Comparison of ENCODE assay signal across 8 cellular contexts in the genomic region with DNA sequence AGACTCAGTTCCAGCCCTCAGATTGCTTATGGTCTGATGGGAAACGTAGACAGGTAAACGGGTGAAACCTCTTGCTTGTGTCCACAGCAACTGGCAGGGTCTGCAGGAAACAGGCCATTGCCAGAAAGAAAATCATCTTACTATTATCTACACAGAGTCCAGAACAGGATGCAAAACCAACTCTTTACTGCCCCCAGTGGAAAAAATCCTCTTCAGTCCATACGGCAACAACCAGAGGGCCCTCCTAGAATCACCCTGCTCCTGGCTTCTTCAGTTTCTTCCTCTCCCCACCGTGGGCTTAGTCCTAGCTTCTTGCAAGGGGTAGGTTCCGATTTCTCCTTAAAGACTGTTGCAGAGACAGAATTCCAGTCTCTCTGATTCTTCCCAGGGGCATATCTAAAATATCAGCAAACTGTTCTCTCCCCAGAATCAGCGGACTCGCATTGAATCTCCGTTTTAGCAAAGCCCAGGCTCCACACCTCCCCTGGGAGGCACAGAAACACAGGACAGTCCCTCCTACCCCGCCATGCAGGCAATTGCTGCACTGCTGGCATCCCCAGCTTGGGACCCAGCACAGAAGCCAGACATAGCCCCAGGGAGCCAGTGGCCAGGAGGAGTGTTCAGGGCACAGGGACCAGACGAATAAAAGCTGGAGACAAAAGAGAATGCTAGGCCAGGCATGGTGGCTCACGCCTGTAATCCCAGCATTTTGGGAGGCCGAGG. TPM values are rescaled to one million over a fixed set of nuclear protein-coding genes. Genes with fewer than 3 reads are reported as not detected.
DNase-seq lines count a peak whose midpoint lies in the region; ATAC-seq and TF ChIP-seq lines count a peak whose summit lies in the region.

No MANE protein-coding gene starts in this region.

- H3K4me2 ChIP-seq in DND-41 (ENCODE audit: insufficient read depth, low read length), result no peak overlapping the region

- no peaks in the 10 kb centered on the region for H3K9me3 ChIP-seq in DND-41 (ENCODE audit: insufficient read depth, low read length, severe bottlenecking)

- no peak overlapping the region for H3K9ac ChIP-seq in DND-41 (ENCODE audit: low read depth, low read length)

- ATAC-seq in DND-41 (ENCODE audit: insufficient read depth, low read depth) (peak; percentile 76), GM19467 (IDR thresholded peaks at IDR 0.05; ENCODE audit: unreplicated experiment) (peak; percentile 76)

- no peak overlapping the region for H3K4me3 Mint-ChIP-seq in progenitor cell of endocrine pancreas (ENCODE audit: low read depth)

- peak overlapping the region; percentile 62 for H3K27ac Mint-ChIP-seq in progenitor cell of endocrine pancreas

- H4K20me1 ChIP-seq in DND-41 (ENCODE audit: insufficient read depth, low read length), result no peaks in the 10 kb centered on the region

- no peaks in the 10 kb centered on the region for H3K79me2 ChIP-seq in DND-41 (ENCODE audit: insufficient read depth, low read length)

- H3K4me1 ChIP-seq in DND-41 (ENCODE audit: insufficient read depth, low read length), result no peaks in the 10 kb centered on the region

- peak; percentile 57 for TF ChIP-seq CTCF in DND-41 (IDR thresholded peaks at IDR 0.05; ENCODE audit: borderline replicate concordance, extremely low read depth, low read length, poor library complexity, severe bottlenecking)
- peak; percentile 64 for TF ChIP-seq CTCF in progenitor cell of endocrine pancreas (IDR thresholded peaks at IDR 0.05; ENCODE audit: unreplicated experiment)

- H3K27me3 Mint-ChIP-seq in progenitor cell of endocrine pancreas, result no peaks in the 10 kb centered on the region

- H3K9me3 Mint-ChIP-seq in progenitor cell of endocrine pancreas (ENCODE audit: low read depth), result peaks cover 6% of the 10 kb centered on the region

- no peak overlapping the region for H3K4me3 ChIP-seq in DND-41 (ENCODE audit: low read depth in 1 of 2, low read length in 2 of 2)

- no peaks in the 10 kb centered on the region for H3K36me3 ChIP-seq in DND-41 (ENCODE audit: insufficient read depth, low read length)

- H3K36me3 Mint-ChIP-seq in progenitor cell of endocrine pancreas (ENCODE audit: insufficient read depth), result no peaks in the 10 kb centered on the region

- peak; percentile 8 for DNase-seq in DND-41
- DNase-seq in HT1080 (ENCODE audit: low read depth), result peak; percentile 56
- DNase-seq in SKM-1 treated with dmso at 0.1 percent for 144 hours (lab: John Stamatoyannopoulos, UW; ENCODE audit: unreplicated experiment), result peak; percentile 58
- peak; percentile 35 for DNase-seq in foreskin melanocyte
- no peak for DNase-seq in progenitor cell of endocrine pancreas (ENCODE audit: low spot score, unreplicated experiment)
- no peak for DNase-seq in effector CD8-positive, alpha-beta T cell (lab: John Stamatoyannopoulos, UW)
- no peak for DNase-seq in activated CD8-positive, alpha-beta memory T cell treated with anti-CD3 and anti-CD28 coated beads, Interleukin-2, amount 50 U/mL, for 48 hours

- no peak overlapping the region for H3K27ac ChIP-seq in DND-41 (ENCODE audit: low read length)

- H2AFZ ChIP-seq in DND-41 (ENCODE audit: low read depth, low read length), result no peak overlapping the region

- H3K4me1 Mint-ChIP-seq in progenitor cell of endocrine pancreas (ENCODE audit: low read depth), result peaks cover 17% of the 10 kb centered on the region

- peaks cover 3% of the 10 kb centered on the region for H3K27me3 ChIP-seq in DND-41 (ENCODE audit: insufficient read depth, low read length, poor library complexity)

RNA-seq across cellular contexts. Expression of gene SH3RF1, which starts 41.0 kb away (rescaled TPM):
- total RNA-seq in HT1080 (2014; rRNA removed; shearing (Covaris generic)), result 9.0 and 12.0 TPM in 2 replicates
- polyA plus RNA-seq in HT1080 (2015; cell fraction: cytosol; rRNA removed), result 15.4 and 16.7 TPM in 2 replicates
- polyA plus RNA-seq in HT1080 (2015; cell fraction: nucleus; rRNA removed), result 9.2 and 12.8 TPM in 2 replicates
- total RNA-seq in progenitor cell of endocrine pancreas, result 29.6 and 31.1 TPM in 2 replicates

Comparison
In these comparisons a context has a peak if more than half of its experiments do, and no peak if none do; other contexts are left out.
1. DNase-seq: peak in DND-41 (single experiment), HT1080 (single experiment), SKM-1 treated with dmso at 0.1 percent for 144 hours (single experiment) and foreskin melanocyte (single experiment); none in progenitor cell of endocrine pancreas (single experiment), effector CD8-positive, alpha-beta T cell (single experiment) and activated CD8-positive, alpha-beta memory T cell treated with anti-CD3 and anti-CD28 coated beads, Interleukin-2, amount 50 U/mL, for 48 hours (single experiment).